ENCODE assay signal across 19 cellular contexts in genomic region chr2:179248024-179248348, GRCh38. TPM values are rescaled to one million over a fixed set of nuclear protein-coding genes. Genes with fewer than 3 reads are reported as not detected.
A peak's percentile ranks its signal among the peaks of the same experiment; 100 is the strongest.
DNase-seq lines count a peak whose midpoint lies in the region; ATAC-seq, FAIRE-seq and TF ChIP-seq lines count a peak whose summit lies in the region.
"Had no signal": no experiment of that assay in that cellular context is flagged by ENCODE, and none has a peak within 500 bp of the region (broad histone marks: within the 10 kb centered on the region; RNA-seq: fewer than 3 reads in every experiment).

No MANE protein-coding gene starts in this region.

- ATAC-seq in GM18498 (IDR thresholded peaks at IDR 0.05; ENCODE audit: unreplicated experiment) (peak; percentile 34), GM21528 (IDR thresholded peaks at IDR 0.05; ENCODE audit: low FRiP score, unreplicated experiment) (peak; percentile 35), HG03280 (IDR thresholded peaks at IDR 0.05; ENCODE audit: unreplicated experiment) (peak; percentile 41)
- ATAC-seq: activated T-cell treated with anti-CD3 and anti-CD28 coated beads, Interleukin-2, amount 50 U/mL, for 72 hours; left lobe of liver; psoas muscle had no signal

- TF ChIP-seq POLR2A in erythroblast (IDR thresholded peaks at IDR 0.05; ENCODE audit: low read length), result no peak

- peak; percentile 10 for FAIRE-seq in colon (lab: Jason Lieb, UNC)

- DNase-seq in erythroblast (lab: John Stamatoyannopoulos, UW) (no peak), NCI-H748 (lab: John Stamatoyannopoulos, UW; ENCODE audit: unreplicated experiment) (no peak), A172 (ENCODE audit: low spot score) (no peak), DMS114 treated with DMSO at 0.1 percent for 48 hours (lab: John Stamatoyannopoulos, UW; ENCODE audit: unreplicated experiment) (no peak)
- DNase-seq: activated CD4-positive, alpha-beta T cell treated with anti-CD3 and anti-CD28 coated beads for 4 hours; activated T-cell treated with anti-CD3 and anti-CD28 coated beads, Interleukin-2, amount 50 U/mL, for 72 hours; BE2C; DMS79 treated with DMSO at 0.1 percent for 48 hours; NCI-H1436; NCI-H524 treated with DMSO at 0.1 percent for 48 hours; psoas muscle; stimulated activated CD4-positive, alpha-beta T cell treated with anti-CD3 and anti-CD28 coated beads, Interleukin-15, amount 100 ng/mL, for 24 hours; T-helper 2 cell; transverse colon had no signal

RNA-seq across cellular contexts. Expression of gene SESTD1, which starts 16.6 kb away (rescaled TPM):
- 8.0 and 23.9 TPM in 2 replicates for total RNA-seq in A172 (2014; rRNA removed; shearing (Covaris generic))
